13 cellular contexts compared by ENCODE assay signal in genomic region chr1:230792691-230793462, GRCh38. TPM values are rescaled to one million over a fixed set of nuclear protein-coding genes. Genes with fewer than 3 reads are reported as not detected.
DNase-seq lines count a peak whose midpoint lies in the region; ATAC-seq, FAIRE-seq and TF ChIP-seq lines count a peak whose summit lies in the region.
"Had no signal": no experiment of that assay in that cellular context is flagged by ENCODE, and none has a peak within 500 bp of the region (broad histone marks: within the 10 kb centered on the region; RNA-seq: fewer than 3 reads in every experiment).

No MANE protein-coding gene starts in this region.

- H3K9me2 ChIP-seq in HCT116 (ENCODE audit: insufficient read depth), result no peaks in the 10 kb centered on the region

- H3K9me3 ChIP-seq in Caco-2 (no peaks in the 10 kb centered on the region), HCT116 (ENCODE audit: control insufficient read depth in 1 of 2, insufficient read depth in 1 of 2, low read depth in 1 of 2, low read length in 2 of 2) (no peaks in the 10 kb centered on the region), HepG2 (ENCODE audit: low read length) (no peaks in the 10 kb centered on the region)

- H3K4me1 Mint-ChIP-seq in Caco-2 (ENCODE audit: low read depth, unreplicated experiment), result peaks cover 7% of the 10 kb centered on the region
- H3K4me1 Mint-ChIP-seq: immature natural killer cell, natural killer cell had no signal

- H3K4me3 ChIP-seq in Caco-2 (ENCODE audit: low read depth, low read length) (no peak overlapping the region), HCT116 (replicated peaks in 1 of 2; ENCODE audit: low read depth in 1 of 2, low read length in 2 of 2) (no peak overlapping the region), astrocyte of the spinal cord (ENCODE audit: low read depth, low read length) (no peak overlapping the region), HepG2 (replicated peaks in 1 of 3; ENCODE audit: insufficient read depth in 1 of 3, low read depth in 2 of 3, low read length in 3 of 3) (no peak overlapping the region)

- TF ChIP-seq CTCF in Caco-2 (IDR thresholded peaks at IDR 0.05; ENCODE audit: insufficient read depth in 1 of 2, low read depth in 1 of 2, low read length in 1 of 2, severe bottlenecking in 1 of 2, unreplicated experiment in 1 of 2) (peak; percentile 26 to 28), HCT116 (IDR thresholded peaks at IDR 0.05 in 2 of 3, conservative IDR thresholded peaks at IDR 0.05 in 1 of 3; ENCODE audit: borderline replicate concordance in 1 of 3, insufficient read depth in 1 of 3, low read depth in 2 of 3, low read length in 2 of 3) (peak in 2 of 3 experiments; percentile 15 to 20; a peak in 1 of 6 replicates), astrocyte of the spinal cord (IDR thresholded peaks at IDR 0.05; ENCODE audit: low read depth, low read length) (peak; percentile 22), HepG2 (CRISPR knock-in tag; IDR thresholded peaks at IDR 0.05) (peak; percentile 75)

- H3K4me2 ChIP-seq in HCT116 (ENCODE audit: low read length) (no peak overlapping the region), HepG2 (ENCODE audit: low read depth, low read length) (no peak overlapping the region)

- H3K36me3 Mint-ChIP-seq in Caco-2 (ENCODE audit: insufficient read depth, unreplicated experiment), result no peaks in the 10 kb centered on the region
- H3K36me3 Mint-ChIP-seq: immature natural killer cell, natural killer cell had no signal

- CTCF ChIA-PET in Caco-2 (lab: Charles Lee) (no interaction called here), HCT116 (lab: Charles Lee) (no interaction called here), HepG2 (lab: Yijun Ruan, JAX; ENCODE audit: low intra/inter-chr PET ratio, low total read pairs) (interaction anchor here (1.8 kb wide), 1 partner anchor 161 kb away, joined by 6 read pairs; no protein-coding TSS in a partner anchor)

- H3K4me3 Mint-ChIP-seq in Caco-2 (ENCODE audit: unreplicated experiment), result no peak overlapping the region
- H3K4me3 Mint-ChIP-seq: immature natural killer cell, natural killer cell had no signal

- no peak overlapping the region for H3K27ac Mint-ChIP-seq in Caco-2 (ENCODE audit: unreplicated experiment)
- H3K27ac Mint-ChIP-seq: immature natural killer cell, natural killer cell had no signal

- TF ChIP-seq EP300 in HepG2 (IDR thresholded peaks at IDR 0.05; ENCODE audit: low read depth in 2 of 2, low read length in 2 of 2) (no peak), HepG2 (CRISPR knock-in tag; IDR thresholded peaks at IDR 0.05; ENCODE audit: borderline replicate concordance) (no peak)

- H2AFZ ChIP-seq in HCT116 (ENCODE audit: low read depth, low read length, poor library complexity, severe bottlenecking), result no peak overlapping the region
- no peak overlapping the region for H2AFZ ChIP-seq in HepG2 (ENCODE audit: low read length)

- H3K27me3 ChIP-seq in Caco-2 (replicated peaks; ENCODE audit: control insufficient read depth, insufficient read depth, low read length) (no peaks in the 10 kb centered on the region), HCT116 (ENCODE audit: insufficient read depth, low read length) (no peaks in the 10 kb centered on the region), HepG2 (ENCODE audit: control insufficient read depth in 1 of 2, insufficient read depth in 2 of 2, low read length in 2 of 2) (peaks cover 0 to 6% of the 10 kb centered on the region in 2 experiments; a peak in 1 of 5 replicates)

- in situ Hi-C loops in astrocyte of the spinal cord (cut with HindIII; ENCODE audit: low sequenced_read_pairs), result no loop called here
- in situ Hi-C loops in HepG2 (cut with HindIII; ENCODE audit: extremely low pct_ligation_motif_present, low pct_unique_long_range_greater_than_20kb), result loop anchor here (25.0 kb wide), 1 partner anchor 419 kb away; no protein-coding TSS in a partner anchor

- TF ChIP-seq RAD21 in HCT116 (IDR thresholded peaks at IDR 0.05; ENCODE audit: low read depth) (peak; percentile 61), HepG2 (CRISPR knock-in tag; IDR thresholded peaks at IDR 0.05) (peak; percentile 50; the same call in 1 of the 2 replicates)

- intact Hi-C loops in Caco-2 (cut with micrococcal nuclease; ENCODE audit: unreplicated experiment), result loop anchor here (1.0 to 10.0 kb wide), 2 partner anchors 161 to 222 kb away; no protein-coding TSS in a partner anchor
- intact Hi-C loops in HCT116 (cut with micrococcal nuclease), result loop anchor here (1.0 kb wide), 1 partner anchor 161 kb away; no protein-coding TSS in a partner anchor
- intact Hi-C loops in HepG2 (cut with micrococcal nuclease; ENCODE audit: unreplicated experiment), result loop anchor here (1.0 kb wide), 1 partner anchor 161 kb away; no protein-coding TSS in a partner anchor

- H3K9me3 Mint-ChIP-seq in Caco-2 (ENCODE audit: unreplicated experiment), result no peaks in the 10 kb centered on the region
- H3K9me3 Mint-ChIP-seq: immature natural killer cell, natural killer cell had no signal

- no peak overlapping the region for H3K9ac ChIP-seq in HCT116 (ENCODE audit: low read length)
- H3K9ac ChIP-seq in HepG2 (ENCODE audit: insufficient read depth, low read depth, low read length), result no peak overlapping the region

- WGBS in HepG2 (ENCODE audit: low lambda C conversion rate), result 68% methylated on average over 12 of the region's 13 CpGs

- H3K27ac ChIP-seq in HCT116 (ENCODE audit: low read depth, low read length), result no peak overlapping the region
- H3K27ac ChIP-seq in HepG2 (ENCODE audit: extremely low read length, insufficient read depth, low read length), result no peak overlapping the region

- POLR2A ChIA-PET in Caco-2 (lab: Charles Lee), result no interaction called here
- POLR2A ChIA-PET in HCT116 (lab: Charles Lee), result no interaction called here
- POLR2A ChIA-PET in HepG2 (lab: Yijun Ruan, JAX), result no interaction called here

- TF ChIP-seq POLR2A in HCT116 (IDR thresholded peaks at IDR 0.05; ENCODE audit: borderline replicate concordance, extremely low read depth, insufficient read depth, insufficient read length) (no peak), HepG2 (IDR thresholded peaks at IDR 0.05; ENCODE audit: insufficient read depth in 1 of 2, low read depth in 2 of 2, low read length in 2 of 2) (no peak)

- no peaks in the 10 kb centered on the region for H3K36me3 ChIP-seq in Caco-2 (ENCODE audit: control insufficient read depth, insufficient read depth, low read length)
- H3K36me3 ChIP-seq in HCT116 (ENCODE audit: control insufficient read depth in 1 of 2, insufficient read depth in 2 of 2, low read length in 2 of 2), result no peaks in the 10 kb centered on the region
- H3K36me3 ChIP-seq in HepG2 (replicated peaks in 1 of 2; ENCODE audit: control insufficient read depth in 1 of 2, insufficient read depth in 2 of 2, low read length in 2 of 2), result no peaks in the 10 kb centered on the region

- H4K20me1 ChIP-seq in HCT116 (ENCODE audit: insufficient read depth), result no peaks in the 10 kb centered on the region
- H4K20me1 ChIP-seq in HepG2 (ENCODE audit: insufficient read depth, low read length), result no peaks in the 10 kb centered on the region

- peak; percentile 36 for FAIRE-seq in HepG2 (lab: Jason Lieb, UNC)

- ATAC-seq in HCT116 (no peak), HepG2 (peak; percentile 61), HG03135 (IDR thresholded peaks at IDR 0.05; ENCODE audit: unreplicated experiment) (no peak)
- ATAC-seq: natural killer cell had no signal

- no peaks in the 10 kb centered on the region for H3K4me1 ChIP-seq in Caco-2
- H3K4me1 ChIP-seq in HCT116 (ENCODE audit: control insufficient read depth in 1 of 2, insufficient read depth in 2 of 2, low read length in 2 of 2), result no peaks in the 10 kb centered on the region
- peaks cover 36% of the 10 kb centered on the region for H3K4me1 ChIP-seq in HepG2 (ENCODE audit: insufficient read depth, low read length)

- H3K79me2 ChIP-seq in HCT116 (ENCODE audit: insufficient read depth, low read length) (no peaks in the 10 kb centered on the region), HepG2 (ENCODE audit: insufficient read depth, low read length) (no peaks in the 10 kb centered on the region)

- RAD21 ChIA-PET in HCT116 (lab: Charles Lee; ENCODE audit: low non-redundant PET in 1 of 2, low total read pairs in 2 of 2, uncharacterized antibody in 2 of 2, unreplicated experiment in 2 of 2), result no interaction called here

- DNase-seq in Caco-2 (peak in 1 of 2 experiments; percentile 15), HCT116 (ENCODE audit: low read depth, low spot score) (no peak), astrocyte of the spinal cord (ENCODE audit: low read depth, low spot score) (peak; percentile 5), HepG2 (ENCODE audit: low spot score) (peak; percentile 31), NCI-H1930 (lab: John Stamatoyannopoulos, UW) (no peak), NCI-H1105 (lab: John Stamatoyannopoulos, UW) (no peak), cortex of kidney (lab: John Stamatoyannopoulos, UW) (no peak)
- DNase-seq: Calu3, immature natural killer cell, natural killer cell, NCI-H1694 had no signal

- no TSS peak for BruUV-seq in Caco-2 (replicated peaks; lab: Mats Ljungman, UMichigan)
- BruUV-seq in HCT116 (replicated peaks; lab: Mats Ljungman, UMichigan), result no TSS peak
- no TSS peak for BruUV-seq in HepG2 (replicated peaks; lab: Mats Ljungman, UMichigan)

- H3K27me3 Mint-ChIP-seq in Caco-2 (ENCODE audit: insufficient read depth, unreplicated experiment), result no peaks in the 10 kb centered on the region

RNA-seq across cellular contexts. Expression of gene CAPN9, which starts 45.7 kb away (rescaled TPM):
- total RNA-seq in Caco-2 (2022), result 0.28 and 0.39 TPM in 2 replicates
- total RNA-seq in HCT116 (2021; ENCODE audit: unreplicated experiment), result not detected
- polyA plus RNA-seq in HCT116 (2012), result not detected in 2 replicates
- total RNA-seq in HepG2 (2016; rRNA removed; fragmentation: Illumina TruSeq; extraction: Trizol), result 0.17 and 0.31 TPM in 2 replicates
- not detected in 2 replicates for total RNA-seq in HepG2 (2016; cell fraction: cytosol; rRNA removed; fragmentation: Illumina TruSeq; extraction: Trizol; ENCODE audit: low read depth)
- 0.09 and 0.16 TPM in 2 replicates for total RNA-seq in HepG2 (2016; cell fraction: insoluble cytoplasmic fraction; rRNA removed; fragmentation: Illumina TruSeq; extraction: Trizol)
- not detected in 2 replicates for total RNA-seq in HepG2 (2016; cell fraction: membrane; rRNA removed; fragmentation: Illumina TruSeq; extraction: Trizol)
- total RNA-seq in HepG2 (2016; cell fraction: nucleus; rRNA removed; fragmentation: Illumina TruSeq; extraction: Trizol), result not detected in 2 replicates
- polyA plus RNA-seq in HepG2 (2011; rRNA removed), result 0.04 and 0.10 TPM in 2 replicates
- 0.06 and 0.11 TPM in 2 replicates for polyA plus RNA-seq in HepG2 (2011; cell fraction: cytosol; rRNA removed)
- polyA plus RNA-seq in HepG2 (2011; cell fraction: nucleus; rRNA removed), result 0.19 TPM in 1 of 2 replicates, not detected in the other
- polyA plus RNA-seq in HepG2 (2012), result 0.09 TPM in 1 of 2 replicates, not detected in the other
- polyA plus RNA-seq in HepG2 (2016; cell fraction: cytosol; fragmentation: Illumina TruSeq; extraction: Trizol; ENCODE audit: low read depth), result 0.26 TPM in 1 of 2 replicates, not detected in the other
- not detected in 2 replicates for polyA plus RNA-seq in HepG2 (2016; cell fraction: insoluble cytoplasmic fraction; fragmentation: Illumina TruSeq; extraction: Trizol; ENCODE audit: low read depth)
- 0.06 TPM in 1 of 2 replicates, not detected in the other for polyA plus RNA-seq in HepG2 (2016; cell fraction: membrane; fragmentation: Illumina TruSeq; extraction: Trizol; ENCODE audit: low read depth)
- 0.21 TPM in 1 of 2 replicates, not detected in the other for polyA plus RNA-seq in HepG2 (2016; cell fraction: nucleus; fragmentation: Illumina TruSeq; extraction: Trizol; ENCODE audit: insufficient read depth, low read depth)
- 0.12 TPM in 1 of 2 replicates, not detected in the other for polyA minus RNA-seq in HepG2 (2011; rRNA and poly(A)+ RNA removed; ENCODE audit: low replicate concordance)
- not detected in 2 replicates for polyA minus RNA-seq in HepG2 (2011; cell fraction: cytosol; rRNA and poly(A)+ RNA removed)
- polyA minus RNA-seq in HepG2 (2011; cell fraction: nucleus; rRNA and poly(A)+ RNA removed), result not detected in 2 replicates
- total RNA-seq: Calu3; natural killer cell; T-helper 2 cell treated with Interferon-gamma antibody and Interleukin-4, amounts not matched to agents 100 ng/mL and 5 ng/mL, for 36 hours had no signal
- polyA plus RNA-seq: immature natural killer cell had no signal

Comparison
In these comparisons a context has a peak if more than half of its experiments do, and no peak if none do; other contexts are left out.
1. DNase-seq: peak in astrocyte of the spinal cord (single experiment) and HepG2 (single experiment); none in HCT116 (single experiment), NCI-H1930 (0 of 2), NCI-H1105 (single experiment) and cortex of kidney (single experiment).
2. CTCF ChIP-seq: peak in every context shown above with its lines; median percentile 75 in HepG2; 27 in Caco-2; 22 in astrocyte of the spinal cord; 18 in HCT116.